29 cellular contexts compared by ENCODE assay signal in genomic region chr13:102699419-102699961, GRCh38. TPM values are rescaled to one million over a fixed set of nuclear protein-coding genes. Genes with fewer than 3 reads are reported as not detected.
"Had no signal": no experiment of that assay in that cellular context is flagged by ENCODE, and none has a peak within 500 bp of the region (broad histone marks: within the 10 kb centered on the region; RNA-seq: fewer than 3 reads in every experiment).

No MANE protein-coding gene starts in this region.

- H3K4me3 Mint-ChIP-seq: activated CD4-positive, alpha-beta memory T cell treated with anti-CD3 and anti-CD28 coated beads, Interleukin-2, amount 10 ng/mL, durations not matched to agents 7 days and 5 days; activated CD4-positive, alpha-beta T cell treated with anti-CD3 and anti-CD28 coated beads, Interleukin-2, amount 10 ng/mL, durations not matched to agents 24 days and 14 days; activated naive CD4-positive, alpha-beta T cell treated with anti-CD3 and anti-CD28 coated beads, Interleukin-2, amount 50 U/mL, for 24 hours; effector memory CD8-positive, alpha-beta T cell; stimulated activated memory B cell treated with anti-CD40 and anti-IgM and Interleukin-4, amounts not matched to agents 10 μg/mL and 1 μg/mL and 100 μg/mL, for 72 hours had no signal

- H3K27ac ChIP-seq: adrenal gland, ascending aorta, brain microvascular endothelial cell, dorsolateral prefrontal cortex, esophagus squamous epithelium, gastroesophageal sphincter, thyroid gland, VCaP had no signal

- H3K36me3 ChIP-seq: adrenal gland, ascending aorta, brain microvascular endothelial cell, esophagus squamous epithelium, gastroesophageal sphincter, heart left ventricle, thyroid gland had no signal

- H3K4me3 ChIP-seq: adrenal gland, ascending aorta, dorsolateral prefrontal cortex, esophagus squamous epithelium, gastroesophageal sphincter, heart left ventricle, smooth muscle cell, thyroid gland had no signal

- ATAC-seq: activated CD4-positive, CD25-positive, alpha-beta regulatory T cell treated with anti-CD3 and anti-CD28 coated beads, Interleukin-2, amount 50 U/mL, for 24 hours; effector memory CD8-positive, alpha-beta T cell; gastroesophageal sphincter; heart left ventricle; stimulated activated memory B cell treated with anti-CD40 and anti-IgM and Interleukin-4, amounts not matched to agents 10 μg/mL and 1 μg/mL and 100 μg/mL, for 72 hours had no signal

- H3K4me2 ChIP-seq: smooth muscle cell had no signal

- H3K9me3 ChIP-seq: adrenal gland, ascending aorta, gastroesophageal sphincter, thyroid gland had no signal

- H3K27me3 ChIP-seq: adrenal gland, ascending aorta, brain microvascular endothelial cell, thyroid gland had no signal

- H3K36me3 Mint-ChIP-seq: stimulated activated memory B cell treated with anti-CD40 and anti-IgM and Interleukin-4, amounts not matched to agents 10 μg/mL and 1 μg/mL and 100 μg/mL, for 72 hours had no signal

- H3K27ac Mint-ChIP-seq: activated CD4-positive, alpha-beta memory T cell treated with anti-CD3 and anti-CD28 coated beads, Interleukin-2, amount 10 ng/mL, durations not matched to agents 7 days and 5 days; activated CD4-positive, alpha-beta T cell treated with anti-CD3 and anti-CD28 coated beads, Interleukin-2, amount 10 ng/mL, durations not matched to agents 24 days and 14 days; activated naive CD4-positive, alpha-beta T cell treated with anti-CD3 and anti-CD28 coated beads, Interleukin-2, amount 50 U/mL, for 24 hours; effector memory CD8-positive, alpha-beta T cell; stimulated activated memory B cell treated with anti-CD40 and anti-IgM and Interleukin-4, amounts not matched to agents 10 μg/mL and 1 μg/mL and 100 μg/mL, for 72 hours had no signal

- H3K9me3 Mint-ChIP-seq: activated CD4-positive, alpha-beta memory T cell treated with anti-CD3 and anti-CD28 coated beads, Interleukin-2, amount 10 ng/mL, durations not matched to agents 7 days and 5 days; activated CD4-positive, alpha-beta T cell treated with anti-CD3 and anti-CD28 coated beads, Interleukin-2, amount 10 ng/mL, durations not matched to agents 24 days and 14 days had no signal

- DNase-seq: activated CD4-positive, alpha-beta memory T cell treated with anti-CD3 and anti-CD28 coated beads, Interleukin-2, amount 10 ng/mL, durations not matched to agents 7 days and 5 days; activated CD4-positive, alpha-beta T cell treated with anti-CD3 and anti-CD28 coated beads, Interleukin-2, amount 10 ng/mL, durations not matched to agents 24 days and 14 days; activated gamma-delta T cell; adrenal gland; brain microvascular endothelial cell; caudate nucleus; dorsolateral prefrontal cortex; effector memory CD8-positive, alpha-beta T cell; esophagus squamous epithelium; heart left ventricle; left ventricle myocardium superior; mammary epithelial cell; nucleus accumbens; stimulated activated CD4-positive, alpha-beta T cell treated with anti-CD3 and anti-CD28 coated beads, Interleukin-15, amount 100 ng/mL, for 24 hours; thyroid gland had no signal

- H3K4me1 ChIP-seq: adrenal gland, ascending aorta, gastroesophageal sphincter, thyroid gland had no signal

- H3K4me1 Mint-ChIP-seq: activated CD4-positive, alpha-beta memory T cell treated with anti-CD3 and anti-CD28 coated beads, Interleukin-2, amount 10 ng/mL, durations not matched to agents 7 days and 5 days; activated CD4-positive, alpha-beta T cell treated with anti-CD3 and anti-CD28 coated beads, Interleukin-2, amount 10 ng/mL, durations not matched to agents 24 days and 14 days; activated naive CD4-positive, alpha-beta T cell treated with anti-CD3 and anti-CD28 coated beads, Interleukin-2, amount 50 U/mL, for 24 hours; stimulated activated memory B cell treated with anti-CD40 and anti-IgM and Interleukin-4, amounts not matched to agents 10 μg/mL and 1 μg/mL and 100 μg/mL, for 72 hours had no signal

RNA-seq across cellular contexts. Expression of gene METTL21C, which starts 4.6 kb away (rescaled TPM):
- total RNA-seq: activated CD4-positive, alpha-beta memory T cell treated with anti-CD3 and anti-CD28 coated beads, Interleukin-2, amount 10 ng/mL, durations not matched to agents 7 days and 5 days; activated CD4-positive, alpha-beta T cell treated with anti-CD3 and anti-CD28 coated beads, Interleukin-2, amount 10 ng/mL, durations not matched to agents 24 days and 14 days; adrenal gland; ascending aorta; esophagus squamous epithelium; heart left ventricle; left ventricle myocardium superior; mammary epithelial cell; myocyte; renal cortical epithelial cell; sciatic nerve; smooth muscle cell; subcutaneous adipose tissue; T-helper 2 cell treated with Interferon-gamma antibody and Interleukin-4, amounts not matched to agents 100 ng/mL and 5 ng/mL, for 36 hours; thyroid gland; ureter had no signal
- polyA plus RNA-seq: adrenal gland, heart left ventricle, mammary epithelial cell, neural cell, smooth muscle cell had no signal
